Comparison of ENCODE assay signal across 9 cellular contexts in genomic region chr1:11691928-11692711, GRCh38. TPM values are rescaled to one million over a fixed set of nuclear protein-coding genes. Genes with fewer than 3 reads are reported as not detected.
A peak's percentile ranks its signal among the peaks of the same experiment; 100 is the strongest.
DNase-seq lines count a peak whose midpoint lies in the region; ATAC-seq and TF ChIP-seq lines count a peak whose summit lies in the region.
"Had no signal": no experiment of that assay in that cellular context is flagged by ENCODE, and none has a peak within 500 bp of the region (broad histone marks: within the 10 kb centered on the region; RNA-seq: fewer than 3 reads in every experiment).

No MANE protein-coding gene starts in this region.

- H3K9me2 ChIP-seq in OCI-LY7 (ENCODE audit: insufficient read depth, low read length) = no peaks in the 10 kb centered on the region

- no peaks in the 10 kb centered on the region for H3K79me2 ChIP-seq in OCI-LY7 (ENCODE audit: insufficient read depth, low read depth, low read length)

- H3K9me3 ChIP-seq in OCI-LY7 (ENCODE audit: low read length) = no peaks in the 10 kb centered on the region

- no peak overlapping the region for H3K27ac Mint-ChIP-seq in activated naive CD4-positive, alpha-beta T cell treated with anti-CD3 and anti-CD28 coated beads for 36 hours
- H3K27ac Mint-ChIP-seq in activated naive CD8-positive, alpha-beta T cell = no peak overlapping the region
- peak overlapping the region in 5 of 6 donors; percentile 73 to 81 (median 77) for H3K27ac Mint-ChIP-seq in immature natural killer cell
- H3K27ac Mint-ChIP-seq in type B pancreatic cell = peak overlapping the region; percentile 70

- CTCF ChIA-PET in activated naive CD4-positive, alpha-beta T cell treated with anti-CD3 and anti-CD28 coated beads for 36 hours (lab: Charles Lee) = no interaction called here
- CTCF ChIA-PET in OCI-LY7 (lab: Charles Lee; ENCODE audit: unreplicated experiment) = no interaction called here

- DNase-seq in activated naive CD4-positive, alpha-beta T cell treated with anti-CD3 and anti-CD28 coated beads for 36 hours = no peak
- no peak for DNase-seq in activated naive CD4-positive, alpha-beta T cell treated with Interleukin-2 at 50 U/mL for 16 hours
- peak in 1 of 3 donors; percentile 7 for DNase-seq in immature natural killer cell
- DNase-seq in type B pancreatic cell (ENCODE audit: extremely low spot score, unreplicated experiment) = peak; percentile 65
- DNase-seq in NOMO-1 (lab: John Stamatoyannopoulos, UW; ENCODE audit: unreplicated experiment in 2 of 2) = no peak
- no peak for DNase-seq in OCI-LY7 (ENCODE audit: low spot score)
- DNase-seq: NCI-H226 had no signal

- H3K4me3 Mint-ChIP-seq in activated naive CD4-positive, alpha-beta T cell treated with anti-CD3 and anti-CD28 coated beads for 36 hours = peak overlapping the region; percentile 54
- peak overlapping the region; percentile 81 for H3K4me3 Mint-ChIP-seq in activated naive CD8-positive, alpha-beta T cell
- H3K4me3 Mint-ChIP-seq in immature natural killer cell = peak overlapping the region; percentile 73 to 97 (median 86)
- H3K4me3 Mint-ChIP-seq in type B pancreatic cell = peak overlapping the region; percentile 87

- H2AFZ ChIP-seq in OCI-LY7 (ENCODE audit: low read length) = no peak overlapping the region

- no peaks in the 10 kb centered on the region for H3K36me3 Mint-ChIP-seq in activated naive CD4-positive, alpha-beta T cell treated with anti-CD3 and anti-CD28 coated beads for 36 hours (ENCODE audit: low read depth)
- no peaks in the 10 kb centered on the region for H3K36me3 Mint-ChIP-seq in activated naive CD8-positive, alpha-beta T cell
- H3K36me3 Mint-ChIP-seq in immature natural killer cell = peaks cover 0 to 5% (median 0%) of the 10 kb centered on the region in 3 donors
- no peaks in the 10 kb centered on the region for H3K36me3 Mint-ChIP-seq in type B pancreatic cell

- H3K9me3 Mint-ChIP-seq in activated naive CD4-positive, alpha-beta T cell treated with anti-CD3 and anti-CD28 coated beads for 36 hours = no peaks in the 10 kb centered on the region
- no peaks in the 10 kb centered on the region for H3K9me3 Mint-ChIP-seq in activated naive CD8-positive, alpha-beta T cell (ENCODE audit: low read depth)
- peaks cover 0 to 2% (median 0%) of the 10 kb centered on the region in 6 donors for H3K9me3 Mint-ChIP-seq in immature natural killer cell
- H3K9me3 Mint-ChIP-seq in type B pancreatic cell = no peaks in the 10 kb centered on the region

- no peaks in the 10 kb centered on the region for H4K20me1 ChIP-seq in OCI-LY7 (ENCODE audit: insufficient read depth, low read length)

- intact Hi-C loops in activated naive CD4-positive, alpha-beta T cell treated with anti-CD3 and anti-CD28 coated beads for 36 hours (cut with micrococcal nuclease) = no loop called here
- intact Hi-C loops in OCI-LY7 (cut with micrococcal nuclease; ENCODE audit: unreplicated experiment) = no loop called here

- no peaks in the 10 kb centered on the region for H3K4me1 ChIP-seq in OCI-LY7 (ENCODE audit: insufficient read depth, low read length, poor library complexity, severe bottlenecking)

- peaks cover 37% of the 10 kb centered on the region for H3K27me3 Mint-ChIP-seq in activated naive CD4-positive, alpha-beta T cell treated with anti-CD3 and anti-CD28 coated beads for 36 hours (ENCODE audit: low read depth)
- peaks cover 16% of the 10 kb centered on the region for H3K27me3 Mint-ChIP-seq in activated naive CD8-positive, alpha-beta T cell
- H3K27me3 Mint-ChIP-seq in immature natural killer cell (ENCODE audit: low read depth in 3 of 3) = peaks cover 11 to 13% (median 12%) of the 10 kb centered on the region in 3 donors
- H3K27me3 Mint-ChIP-seq in type B pancreatic cell = peaks cover 33% of the 10 kb centered on the region

- POLR2A ChIA-PET in OCI-LY7 (lab: Charles Lee) = interaction anchor here (0.5 kb wide), 1 partner anchor 1727 kb away, joined by 4 read pairs; no protein-coding TSS in a partner anchor

- TF ChIP-seq CTCF in type B pancreatic cell (conservative IDR thresholded peaks at IDR 0.05) (no peak), OCI-LY7 (conservative IDR thresholded peaks at IDR 0.05; ENCODE audit: low read length) (no peak)

- H3K27ac ChIP-seq in OCI-LY7 (ENCODE audit: low read depth, low read length, poor library complexity, severe bottlenecking) = no peak overlapping the region

- no peak overlapping the region for H3K4me3 ChIP-seq in OCI-LY7 (ENCODE audit: low read depth, low read length, poor library complexity, severe bottlenecking)

- ATAC-seq in HG02981 (IDR thresholded peaks at IDR 0.05; ENCODE audit: unreplicated experiment) = no peak

- no peaks in the 10 kb centered on the region for H3K36me3 ChIP-seq in OCI-LY7 (ENCODE audit: insufficient read depth, low read length)

- no TSS peak for BruUV-seq in OCI-LY7 (replicated peaks; lab: Mats Ljungman, UMichigan)

- no peak overlapping the region for H3K4me2 ChIP-seq in OCI-LY7 (ENCODE audit: low read length)

- H3K4me1 Mint-ChIP-seq in activated naive CD4-positive, alpha-beta T cell treated with anti-CD3 and anti-CD28 coated beads for 36 hours (ENCODE audit: low read depth) = peaks cover 17% of the 10 kb centered on the region
- H3K4me1 Mint-ChIP-seq in activated naive CD8-positive, alpha-beta T cell (ENCODE audit: low read depth) = peaks cover 27% of the 10 kb centered on the region
- peaks cover 33 to 38% of the 10 kb centered on the region in 2 donors for H3K4me1 Mint-ChIP-seq in immature natural killer cell
- peaks cover 21% of the 10 kb centered on the region for H3K4me1 Mint-ChIP-seq in type B pancreatic cell (ENCODE audit: unreplicated experiment)

RNA-seq across cellular contexts. Expression of gene DRAXIN, which starts 0.6 kb away (rescaled TPM):
- under 1 TPM; 0.26 to 0.30 TPM for total RNA-seq in activated naive CD4-positive, alpha-beta T cell treated with anti-CD3 and anti-CD28 coated beads for 36 hours
- polyA plus RNA-seq in immature natural killer cell = under 1 TPM; 0.29 to 0.94 (median 0.58) TPM
- total RNA-seq in type B pancreatic cell (ENCODE audit: low replicate concordance) (1.1 and 13.5 TPM in 2 replicates), OCI-LY7 (2022) (0.11 and 0.15 TPM in 2 replicates)
- total RNA-seq in OCI-LY7 (2014; rRNA removed; shearing (Covaris generic)) = 0.05 and 0.19 TPM in 2 replicates

RNA-seq across cellular contexts. Expression of gene MAD2L2, which starts 11.2 kb away (rescaled TPM):
- 10 to 100 TPM; 86.7 to 88.3 TPM for total RNA-seq in activated naive CD4-positive, alpha-beta T cell treated with anti-CD3 and anti-CD28 coated beads for 36 hours
- 100 to 1,000 TPM; 103 to 182 (median 163) TPM for polyA plus RNA-seq in immature natural killer cell
- total RNA-seq in type B pancreatic cell (ENCODE audit: low replicate concordance) (45.0 and 70.7 TPM in 2 replicates), OCI-LY7 (2022) (89.7 and 97.8 TPM in 2 replicates)
- total RNA-seq in OCI-LY7 (2014; rRNA removed; shearing (Covaris generic)) = 121 and 144 TPM in 2 replicates

RNA-seq across cellular contexts. Expression of gene FBXO6, which starts 28.1 kb away (rescaled TPM):
- 10 to 100 TPM; 20.0 to 20.6 TPM for total RNA-seq in activated naive CD4-positive, alpha-beta T cell treated with anti-CD3 and anti-CD28 coated beads for 36 hours
- 100 to 1,000 TPM; 105 to 164 (median 121) TPM for polyA plus RNA-seq in immature natural killer cell
- 4.3 and 6.5 TPM in 2 replicates for total RNA-seq in type B pancreatic cell (ENCODE audit: low replicate concordance)
- total RNA-seq in OCI-LY7 (2014; rRNA removed; shearing (Covaris generic)) = 0.38 and 0.57 TPM in 2 replicates
- total RNA-seq in OCI-LY7 (2022) = 1.4 and 1.7 TPM in 2 replicates

RNA-seq across cellular contexts. Expression of gene FBXO44, which starts 37.4 kb away (rescaled TPM):
- 10 to 100 TPM; 21.6 to 23.6 TPM for total RNA-seq in activated naive CD4-positive, alpha-beta T cell treated with anti-CD3 and anti-CD28 coated beads for 36 hours
- 10 to 100 TPM in 2 of 3 donors, 1 to 10 TPM in 1; 8.6 to 13.4 (median 12.5) TPM for polyA plus RNA-seq in immature natural killer cell
- 14.1 and 24.8 TPM in 2 replicates for total RNA-seq in type B pancreatic cell (ENCODE audit: low replicate concordance)
- total RNA-seq in OCI-LY7 (2014; rRNA removed; shearing (Covaris generic)) = 11.4 and 16.2 TPM in 2 replicates
- 16.4 and 20.8 TPM in 2 replicates for total RNA-seq in OCI-LY7 (2022)

RNA-seq across cellular contexts. Expression of gene FBXO2, which starts 37.9 kb away (rescaled TPM):
- total RNA-seq in activated naive CD4-positive, alpha-beta T cell treated with anti-CD3 and anti-CD28 coated beads for 36 hours = 1 to 10 TPM in 1 of 2 experiments, under 1 TPM in 1; 0.77 to 1.1 TPM
- polyA plus RNA-seq in immature natural killer cell = 10 to 100 TPM in 2 of 3 donors, 1 to 10 TPM in 1; 5.6 to 15.5 (median 14.4) TPM
- total RNA-seq in type B pancreatic cell (ENCODE audit: low replicate concordance) (5.9 and 7.4 TPM in 2 replicates), OCI-LY7 (2022) (6.0 and 6.1 TPM in 2 replicates)
- 1.8 and 2.7 TPM in 2 replicates for total RNA-seq in OCI-LY7 (2014; rRNA removed; shearing (Covaris generic))

Comparison
In these comparisons a context has a peak if more than half of its experiments do, and no peak if none do; other contexts are left out.
1. H3K27ac Mint-ChIP-seq: peak in immature natural killer cell (5 of 6) and type B pancreatic cell (single experiment); none in activated naive CD4-positive, alpha-beta T cell treated with anti-CD3 and anti-CD28 coated beads for 36 hours (single experiment) and activated naive CD8-positive, alpha-beta T cell (single experiment).
2. Peak in every context shown above with its lines, with median percentiles within 50 percentile points of each other: H3K4me3 Mint-ChIP-seq.